ENCODE assay signal across 2 cellular contexts in genomic region chr3:112619295-112619694, GRCh38.
TF ChIP-seq lines count a peak whose summit lies in the region.

No MANE protein-coding gene starts in this region.

TF ChIP-seq in GM12891, 5 proteins besides CTCF, POLR2A, EP300 and RAD21:
- no peak for TF ChIP-seq TAF1 (IDR thresholded peaks at IDR 0.05; ENCODE audit: low read depth, low read length)
- TF ChIP-seq SPI1 (IDR thresholded peaks at IDR 0.05; ENCODE audit: low read depth, low read length) = peak; percentile 76

TF ChIP-seq in GM12878, 131 proteins besides CTCF, POLR2A, EP300 and RAD21:
- TF ChIP-seq PML (IDR thresholded peaks at IDR 0.05; ENCODE audit: low read length) (no peak), DPF2 (IDR thresholded peaks at IDR 0.05) (no peak)
